ENCODE assay signal across 22 cellular contexts in genomic region chr2:161095314-161095713, GRCh38.
"Had no signal": no experiment of that assay in that cellular context is flagged by ENCODE, and none has a peak within 500 bp of the region (broad histone marks: within the 10 kb centered on the region; RNA-seq: fewer than 3 reads in every experiment).

No MANE protein-coding gene starts in this region.

- H3K36me3 ChIP-seq: adrenal gland, breast epithelium, gastroesophageal sphincter, heart right ventricle, suprapubic skin, transverse colon, uterus, WERI-Rb-1 had no signal

- H3K4me1 ChIP-seq: adrenal gland, breast epithelium, parathyroid adenoma, transverse colon, uterus had no signal

- H3K4me3 Mint-ChIP-seq: memory B cell; naive thymus-derived CD4-positive, alpha-beta T cell; stimulated activated naive CD8-positive, alpha-beta T cell treated with anti-CD3 and anti-CD28 coated beads, Interleukin-15, amount 100 ng/mL, for 72 hours had no signal

- H3K27ac ChIP-seq: adrenal gland, heart right ventricle, parathyroid adenoma, suprapubic skin, transverse colon, uterus, WERI-Rb-1 had no signal

- H3K27me3 ChIP-seq: adrenal gland, breast epithelium, gastroesophageal sphincter, heart right ventricle, suprapubic skin, transverse colon, uterus had no signal

- ATAC-seq: activated naive CD4-positive, alpha-beta T cell treated with anti-CD3 and anti-CD28 coated beads, Interleukin-2, amount 50 U/mL, for 72 hours; gastroesophageal sphincter; heart right ventricle; naive thymus-derived CD4-positive, alpha-beta T cell; sciatic nerve; stimulated activated naive CD8-positive, alpha-beta T cell treated with anti-CD3 and anti-CD28 coated beads, Interleukin-15, amount 100 ng/mL, for 72 hours had no signal

- H3K9me3 ChIP-seq: adrenal gland, breast epithelium, gastroesophageal sphincter, suprapubic skin, transverse colon, uterus had no signal

- DNase-seq: activated CD4-positive, alpha-beta T cell treated with anti-CD3 and anti-CD28 coated beads, Interleukin-2, amount 50 U/mL, for 48 hours; activated gamma-delta T cell; adrenal gland; cerebellar nuclear complex; cortex of kidney; erythroblast; heart right ventricle; kidney glomerular epithelial cell; naive thymus-derived CD4-positive, alpha-beta T cell; stimulated activated CD4-positive, alpha-beta T cell treated with anti-CD3 and anti-CD28 coated beads, Interleukin-4, amount 100 ng/mL, for 1 hour; stimulated activated naive CD8-positive, alpha-beta T cell treated with anti-CD3 and anti-CD28 coated beads, Interleukin-15, amount 100 ng/mL, for 72 hours; transverse colon; uterus; WERI-Rb-1 had no signal

- H3K79me2 ChIP-seq: parathyroid adenoma had no signal

- H3K9ac ChIP-seq: parathyroid adenoma had no signal

- H3K4me2 ChIP-seq: smooth muscle cell had no signal

- H3K4me3 ChIP-seq: adrenal gland, gastroesophageal sphincter, heart right ventricle, smooth muscle cell, suprapubic skin, transverse colon, uterus had no signal

- H3K27me3 Mint-ChIP-seq: memory B cell; naive thymus-derived CD4-positive, alpha-beta T cell; stimulated activated naive CD8-positive, alpha-beta T cell treated with anti-CD3 and anti-CD28 coated beads, Interleukin-15, amount 100 ng/mL, for 72 hours had no signal

- H3K27ac Mint-ChIP-seq: activated naive CD4-positive, alpha-beta T cell treated with anti-CD3 and anti-CD28 coated beads, Interleukin-2, amount 50 U/mL, for 72 hours; memory B cell; naive thymus-derived CD4-positive, alpha-beta T cell; stimulated activated naive CD8-positive, alpha-beta T cell treated with anti-CD3 and anti-CD28 coated beads, Interleukin-15, amount 100 ng/mL, for 72 hours had no signal
